1 cellular context compared by ENCODE assay signal in the genomic region with DNA sequence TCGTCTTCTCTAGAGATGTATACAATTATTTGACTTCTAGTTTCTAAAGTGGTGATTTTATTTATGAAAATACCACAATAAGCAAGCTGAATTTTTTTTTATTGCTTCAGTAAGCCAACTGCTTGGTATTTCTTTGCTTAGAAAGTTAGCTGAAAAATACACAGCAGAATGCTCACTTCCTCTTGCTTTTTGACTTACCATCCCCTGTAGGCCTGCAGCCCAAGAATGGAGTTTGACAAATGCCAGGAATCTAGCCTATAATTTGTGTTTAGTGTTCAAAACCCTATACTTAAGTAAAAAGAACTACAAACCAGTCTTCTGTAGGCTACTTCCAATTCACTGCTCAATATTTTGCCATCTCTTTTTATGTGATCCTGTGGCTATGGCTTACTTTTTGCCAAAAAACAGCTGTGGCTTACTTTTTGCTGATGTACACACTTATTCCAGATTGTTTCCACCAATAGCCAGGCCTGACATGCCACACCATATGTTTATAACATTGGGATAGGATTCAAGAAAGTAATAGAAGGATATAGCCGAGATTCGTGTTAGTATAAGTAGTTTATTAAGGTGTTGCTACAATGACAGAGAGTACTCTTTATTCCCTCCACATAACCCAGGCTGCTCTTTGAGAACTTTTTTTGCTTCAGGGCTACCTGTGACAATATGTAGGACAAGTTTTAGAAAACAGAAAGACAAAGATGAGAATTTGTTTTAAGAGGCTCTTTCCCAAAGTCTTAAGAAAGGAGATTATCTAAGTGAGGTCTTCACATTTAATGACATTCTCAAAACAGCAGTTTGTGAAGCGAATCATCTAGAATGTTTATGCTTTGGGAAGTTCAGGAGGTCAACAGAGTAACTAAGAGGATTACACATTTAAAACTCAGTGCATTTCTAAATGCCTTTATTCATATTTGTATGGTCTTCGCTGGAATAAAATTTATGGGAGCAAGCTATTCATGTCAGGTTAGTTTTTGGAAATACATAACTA.
TF ChIP-seq lines count a peak whose summit lies in the region.

No MANE protein-coding gene starts in this region.

TF ChIP-seq in GM23338, 12 proteins besides CTCF, POLR2A, EP300 and RAD21 (continued from another document):
- TF ChIP-seq, protein P1, sequence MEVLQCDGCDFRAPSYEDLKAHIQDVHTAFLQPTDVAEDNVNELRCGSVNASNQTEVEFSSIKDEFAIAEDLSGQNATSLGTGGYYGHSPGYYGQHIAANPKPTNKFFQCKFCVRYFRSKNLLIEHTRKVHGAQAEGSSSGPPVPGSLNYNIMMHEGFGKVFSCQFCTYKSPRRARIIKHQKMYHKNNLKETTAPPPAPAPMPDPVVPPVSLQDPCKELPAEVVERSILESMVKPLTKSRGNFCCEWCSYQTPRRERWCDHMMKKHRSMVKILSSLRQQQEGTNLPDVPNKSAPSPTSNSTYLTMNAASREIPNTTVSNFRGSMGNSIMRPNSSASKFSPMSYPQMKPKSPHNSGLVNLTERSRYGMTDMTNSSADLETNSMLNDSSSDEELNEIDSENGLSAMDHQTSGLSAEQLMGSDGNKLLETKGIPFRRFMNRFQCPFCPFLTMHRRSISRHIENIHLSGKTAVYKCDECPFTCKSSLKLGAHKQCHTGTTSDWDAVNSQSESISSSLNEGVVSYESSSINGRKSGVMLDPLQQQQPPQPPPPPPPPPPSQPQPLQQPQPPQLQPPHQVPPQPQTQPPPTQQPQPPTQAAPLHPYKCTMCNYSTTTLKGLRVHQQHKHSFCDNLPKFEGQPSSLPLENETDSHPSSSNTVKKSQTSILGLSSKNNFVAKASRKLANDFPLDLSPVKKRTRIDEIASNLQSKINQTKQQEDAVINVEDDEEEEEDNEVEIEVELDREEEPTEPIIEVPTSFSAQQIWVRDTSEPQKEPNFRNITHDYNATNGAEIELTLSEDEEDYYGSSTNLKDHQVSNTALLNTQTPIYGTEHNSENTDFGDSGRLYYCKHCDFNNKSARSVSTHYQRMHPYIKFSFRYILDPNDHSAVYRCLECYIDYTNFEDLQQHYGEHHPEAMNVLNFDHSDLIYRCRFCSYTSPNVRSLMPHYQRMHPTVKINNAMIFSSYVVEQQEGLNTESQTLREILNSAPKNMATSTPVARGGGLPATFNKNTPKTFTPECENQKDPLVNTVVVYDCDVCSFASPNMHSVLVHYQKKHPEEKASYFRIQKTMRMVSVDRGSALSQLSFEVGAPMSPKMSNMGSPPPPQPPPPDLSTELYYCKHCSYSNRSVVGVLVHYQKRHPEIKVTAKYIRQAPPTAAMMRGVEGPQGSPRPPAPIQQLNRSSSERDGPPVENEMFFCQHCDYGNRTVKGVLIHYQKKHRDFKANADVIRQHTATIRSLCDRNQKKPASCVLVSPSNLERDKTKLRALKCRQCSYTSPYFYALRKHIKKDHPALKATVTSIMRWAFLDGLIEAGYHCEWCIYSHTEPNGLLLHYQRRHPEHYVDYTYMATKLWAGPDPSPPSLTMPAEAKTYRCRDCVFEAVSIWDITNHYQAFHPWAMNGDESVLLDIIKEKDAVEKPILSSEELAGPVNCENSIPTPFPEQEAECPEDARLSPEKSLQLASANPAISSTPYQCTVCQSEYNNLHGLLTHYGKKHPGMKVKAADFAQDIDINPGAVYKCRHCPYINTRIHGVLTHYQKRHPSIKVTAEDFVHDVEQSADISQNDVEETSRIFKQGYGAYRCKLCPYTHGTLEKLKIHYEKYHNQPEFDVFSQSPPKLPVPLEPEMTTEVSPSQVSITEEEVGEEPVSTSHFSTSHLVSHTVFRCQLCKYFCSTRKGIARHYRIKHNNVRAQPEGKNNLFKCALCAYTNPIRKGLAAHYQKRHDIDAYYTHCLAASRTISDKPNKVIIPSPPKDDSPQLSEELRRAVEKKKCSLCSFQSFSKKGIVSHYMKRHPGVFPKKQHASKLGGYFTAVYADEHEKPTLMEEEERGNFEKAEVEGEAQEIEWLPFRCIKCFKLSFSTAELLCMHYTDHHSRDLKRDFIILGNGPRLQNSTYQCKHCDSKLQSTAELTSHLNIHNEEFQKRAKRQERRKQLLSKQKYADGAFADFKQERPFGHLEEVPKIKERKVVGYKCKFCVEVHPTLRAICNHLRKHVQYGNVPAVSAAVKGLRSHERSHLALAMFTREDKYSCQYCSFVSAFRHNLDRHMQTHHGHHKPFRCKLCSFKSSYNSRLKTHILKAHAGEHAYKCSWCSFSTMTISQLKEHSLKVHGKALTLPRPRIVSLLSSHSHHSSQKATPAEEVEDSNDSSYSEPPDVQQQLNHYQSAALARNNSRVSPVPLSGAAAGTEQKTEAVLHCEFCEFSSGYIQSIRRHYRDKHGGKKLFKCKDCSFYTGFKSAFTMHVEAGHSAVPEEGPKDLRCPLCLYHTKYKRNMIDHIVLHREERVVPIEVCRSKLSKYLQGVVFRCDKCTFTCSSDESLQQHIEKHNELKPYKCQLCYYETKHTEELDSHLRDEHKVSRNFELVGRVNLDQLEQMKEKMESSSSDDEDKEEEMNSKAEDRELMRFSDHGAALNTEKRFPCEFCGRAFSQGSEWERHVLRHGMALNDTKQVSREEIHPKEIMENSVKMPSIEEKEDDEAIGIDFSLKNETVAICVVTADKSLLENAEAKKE (CRISPR knock-in tag; IDR thresholded peaks at IDR 0.05) = no peak
